8 cellular contexts compared by ENCODE assay signal in the genomic region with DNA sequence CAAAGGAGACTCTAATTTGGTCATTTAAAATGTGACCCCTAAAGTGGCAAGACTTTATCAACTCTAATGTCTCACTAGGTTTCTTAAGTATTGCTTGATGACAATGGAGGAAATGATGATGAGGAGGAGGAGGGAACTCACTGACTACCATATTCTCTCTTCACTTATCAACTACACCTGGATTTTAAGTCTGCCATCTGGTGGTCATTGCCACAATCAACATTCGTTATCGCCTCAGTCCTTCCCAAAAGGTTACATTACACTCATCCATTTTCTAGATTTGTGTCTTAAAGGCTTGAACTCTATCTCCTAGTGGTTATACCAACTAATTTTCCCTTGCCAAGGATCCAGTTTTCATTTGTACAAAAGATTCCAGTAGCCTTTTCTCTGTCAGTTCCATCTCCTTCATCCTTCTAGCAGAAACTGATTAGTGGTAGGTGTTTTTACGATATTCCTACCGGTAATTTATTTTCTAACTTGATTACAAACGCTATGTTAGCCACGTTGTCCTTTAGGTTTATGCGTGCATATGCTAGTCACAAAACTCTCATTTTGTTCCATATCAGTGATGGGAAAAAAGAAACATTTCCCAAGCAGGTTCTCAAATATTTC.
DNase-seq lines count a peak whose midpoint lies in the region; ATAC-seq and TF ChIP-seq lines count a peak whose summit lies in the region.

No MANE protein-coding gene starts in this region.

- no peak overlapping the region for H3K27ac Mint-ChIP-seq in activated T-cell treated with anti-CD3 and anti-CD28 coated beads, Interleukin-2, amount 50 U/mL, for 72 hours

- no peaks in the 10 kb centered on the region for H3K9me3 ChIP-seq in Karpas-422 (ENCODE audit: low read length)
- no peaks in the 10 kb centered on the region for H3K9me3 ChIP-seq in tibial artery

- in situ Hi-C loops in astrocyte of the spinal cord (cut with HindIII; ENCODE audit: low sequenced_read_pairs): no loop called here

- no peak for ATAC-seq in activated T-cell treated with anti-CD3 and anti-CD28 coated beads, Interleukin-2, amount 50 U/mL, for 72 hours (replicated peaks in 1 of 2)
- ATAC-seq in HG03378 (IDR thresholded peaks at IDR 0.05; ENCODE audit: unreplicated experiment): no peak

- H3K4me1 ChIP-seq in Karpas-422 (ENCODE audit: low read length) (no peaks in the 10 kb centered on the region), tibial artery (no peaks in the 10 kb centered on the region)

- peaks cover 6% of the 10 kb centered on the region for H3K4me1 Mint-ChIP-seq in activated T-cell treated with anti-CD3 and anti-CD28 coated beads, Interleukin-2, amount 50 U/mL, for 72 hours (ENCODE audit: low read depth)

- no peak overlapping the region for H3K4me3 Mint-ChIP-seq in activated T-cell treated with anti-CD3 and anti-CD28 coated beads, Interleukin-2, amount 50 U/mL, for 72 hours

- peak; percentile 5 to 6 for DNase-seq in activated T-cell treated with anti-CD3 and anti-CD28 coated beads, Interleukin-2, amount 50 U/mL, for 72 hours
- no peak for DNase-seq in activated T-cell treated with anti-CD3 and anti-CD28 coated beads, Interleukin-2, amount 50 U/mL, for 1 hour
- peak; percentile 77 for DNase-seq in Karpas-422
- DNase-seq in astrocyte of the spinal cord (ENCODE audit: low read depth, low spot score): peak; percentile 15
- peak; percentile 6 for DNase-seq in midbrain (lab: John Stamatoyannopoulos, UW)
- DNase-seq in tibial artery: no peak
- no peak for DNase-seq in NCI-H774 (lab: John Stamatoyannopoulos, UW)

- TF ChIP-seq CTCF in astrocyte of the spinal cord (IDR thresholded peaks at IDR 0.05; ENCODE audit: low read depth, low read length) (peak; percentile 45), tibial artery (IDR thresholded peaks at IDR 0.05) (no peak)

- peaks cover 5% of the 10 kb centered on the region for H3K27me3 Mint-ChIP-seq in activated T-cell treated with anti-CD3 and anti-CD28 coated beads, Interleukin-2, amount 50 U/mL, for 72 hours (ENCODE audit: low read depth)

- no peaks in the 10 kb centered on the region for H3K27me3 ChIP-seq in Karpas-422 (ENCODE audit: low read length)
- no peaks in the 10 kb centered on the region for H3K27me3 ChIP-seq in tibial artery

- H3K79me2 ChIP-seq in Karpas-422 (ENCODE audit: low read length): no peaks in the 10 kb centered on the region

- no peaks in the 10 kb centered on the region for H3K36me3 ChIP-seq in Karpas-422 (ENCODE audit: insufficient read depth, low read length)
- no peaks in the 10 kb centered on the region for H3K36me3 ChIP-seq in tibial artery

- no peaks in the 10 kb centered on the region for H3K9me2 ChIP-seq in Karpas-422 (replicated peaks; ENCODE audit: insufficient read depth, low read length)

- no peak overlapping the region for H2AFZ ChIP-seq in Karpas-422 (ENCODE audit: low read length)

- intact Hi-C loops in tibial artery (cut with DNase I; ENCODE audit: low total_unique reads): no loop called here

- H3K4me3 ChIP-seq in Karpas-422 (ENCODE audit: low read length): no peak overlapping the region
- no peak overlapping the region for H3K4me3 ChIP-seq in astrocyte of the spinal cord (ENCODE audit: low read depth, low read length)
- no peak overlapping the region for H3K4me3 ChIP-seq in tibial artery

- H3K36me3 Mint-ChIP-seq in activated T-cell treated with anti-CD3 and anti-CD28 coated beads, Interleukin-2, amount 50 U/mL, for 72 hours (ENCODE audit: insufficient read depth in 2 of 2): no peaks in the 10 kb centered on the region

- H3K4me2 ChIP-seq in Karpas-422 (ENCODE audit: low read depth, low read length, poor library complexity, severe bottlenecking): no peak overlapping the region

- no peaks in the 10 kb centered on the region for H3K9me3 Mint-ChIP-seq in activated T-cell treated with anti-CD3 and anti-CD28 coated beads, Interleukin-2, amount 50 U/mL, for 72 hours

- H4K20me1 ChIP-seq in Karpas-422 (ENCODE audit: insufficient read depth, low read depth, low read length): no peaks in the 10 kb centered on the region

- H3K27ac ChIP-seq in Karpas-422 (ENCODE audit: low read length): no peak overlapping the region
- no peak overlapping the region for H3K27ac ChIP-seq in tibial artery

- no peak overlapping the region for H3K9ac ChIP-seq in Karpas-422 (ENCODE audit: low read length)

Comparison
In these comparisons a context has a peak if more than half of its experiments do, and no peak if none do; other contexts are left out.
1. DNase-seq: peak in activated T-cell treated with anti-CD3 and anti-CD28 coated beads, Interleukin-2, amount 50 U/mL, for 72 hours (2 of 2), Karpas-422 (single experiment), astrocyte of the spinal cord (single experiment) and midbrain (single experiment); none in activated T-cell treated with anti-CD3 and anti-CD28 coated beads, Interleukin-2, amount 50 U/mL, for 1 hour (single experiment), tibial artery (0 of 2) and NCI-H774 (single experiment).